Comparison of ENCODE assay signal across 12 cellular contexts in the genomic region with DNA sequence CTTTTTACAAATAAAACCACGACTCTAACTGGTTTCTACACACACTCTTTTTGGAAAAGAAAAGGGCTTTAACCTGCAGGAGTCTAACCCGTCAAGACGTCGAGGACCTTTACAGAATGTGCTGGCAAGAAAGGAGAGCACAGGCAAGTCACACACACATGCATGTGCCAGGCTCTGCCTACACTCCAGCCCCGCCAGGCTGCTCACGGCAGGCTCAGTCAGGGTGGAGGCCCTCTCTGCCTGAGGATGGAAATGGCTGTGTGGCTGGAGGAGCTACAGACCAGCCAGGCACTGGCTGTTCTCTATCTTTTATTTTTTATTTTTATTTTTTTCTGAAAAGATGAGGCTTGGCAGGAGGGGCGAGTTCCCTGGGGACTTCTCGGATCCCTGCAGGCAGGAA. TPM values are rescaled to one million over a fixed set of nuclear protein-coding genes. Genes with fewer than 3 reads are reported as not detected.
A peak's percentile ranks its signal among the peaks of the same experiment; 100 is the strongest.
DNase-seq lines count a peak whose midpoint lies in the region; ATAC-seq and TF ChIP-seq lines count a peak whose summit lies in the region.
"Had no signal": no experiment of that assay in that cellular context is flagged by ENCODE, and none has a peak within 500 bp of the region (broad histone marks: within the 10 kb centered on the region; RNA-seq: fewer than 3 reads in every experiment).

No MANE protein-coding gene starts in this region.

- no peak for TF ChIP-seq CTCF in Peyer's patch (IDR thresholded peaks at IDR 0.05)
- TF ChIP-seq CTCF in fibroblast of villous mesenchyme (IDR thresholded peaks at IDR 0.05; ENCODE audit: insufficient read depth, low read depth, low read length): no peak
- TF ChIP-seq CTCF in gastroesophageal sphincter (IDR thresholded peaks at IDR 0.05): no peak

- H3K27me3 ChIP-seq in Peyer's patch: peaks cover 0 to 57% of the 10 kb centered on the region in 2 donors
- peaks cover 100% of the 10 kb centered on the region for H3K27me3 ChIP-seq in gastroesophageal sphincter

- WGBS in gastroesophageal sphincter (ENCODE audit: low coverage in 1 of 2), 2 donors: 28 to 65% methylated on average over 4 to 5 of the region's 8 CpGs

- TF ChIP-seq POLR2A in Peyer's patch (IDR thresholded peaks at IDR 0.05) (no peak), gastroesophageal sphincter (IDR thresholded peaks at IDR 0.05) (no peak)

- ATAC-seq in gastroesophageal sphincter: no peak

- no peak for TF ChIP-seq EP300 in gastroesophageal sphincter (IDR thresholded peaks at IDR 0.05)

- H3K27ac ChIP-seq in Peyer's patch (no peak overlapping the region), gastroesophageal sphincter (no peak overlapping the region)
- H3K27ac ChIP-seq: upper lobe of right lung had no signal

- H3K9me3 ChIP-seq in Peyer's patch (no peaks in the 10 kb centered on the region), gastroesophageal sphincter (no peaks in the 10 kb centered on the region)
- H3K9me3 ChIP-seq: mucosa of descending colon, upper lobe of right lung had no signal

- H3K4me3 ChIP-seq in Peyer's patch (peak overlapping the region in 3 of 4 donors; percentile 26 to 41 (median 33)), fibroblast of villous mesenchyme (ENCODE audit: low read depth, low read length) (peak overlapping the region; percentile 41), skeletal muscle cell (ENCODE audit: low read depth, low read length) (peak overlapping the region; percentile 25), gastroesophageal sphincter (peak overlapping the region in 1 of 2 donors; percentile 37)
- H3K4me3 ChIP-seq: mucosa of descending colon had no signal

- H3K4me1 ChIP-seq in Peyer's patch (peaks cover 0 to 36% (median 15%) of the 10 kb centered on the region in 4 donors), gastroesophageal sphincter (peaks cover 0 to 45% (median 28%) of the 10 kb centered on the region in 3 donors)

- H3K36me3 ChIP-seq in Peyer's patch: no peaks in the 10 kb centered on the region
- no peaks in the 10 kb centered on the region for H3K36me3 ChIP-seq in gastroesophageal sphincter
- H3K36me3 ChIP-seq: upper lobe of right lung had no signal

- DNase-seq in NCI-H1092 treated with DMSO at 0.1 percent for 48 hours (lab: John Stamatoyannopoulos, UW) (peak; percentile 25), NCI-H1092 (lab: John Stamatoyannopoulos, UW) (no peak), Peyer's patch (no peak), fibroblast of villous mesenchyme (ENCODE audit: low read depth) (no peak), skeletal muscle cell (ENCODE audit: low read depth) (no peak), NCI-H345 treated with DMSO at 0.1 percent for 48 hours (lab: John Stamatoyannopoulos, UW; ENCODE audit: unreplicated experiment) (no peak)
- no peak for DNase-seq in activated CD8-positive, alpha-beta memory T cell treated with anti-CD3 and anti-CD28 coated beads, Interleukin-2, amount 50 U/mL, for 4 hours
- DNase-seq: NCI-H524 treated with DMSO at 0.1 percent for 48 hours, upper lobe of right lung had no signal

RNA-seq across cellular contexts. Expression of a gene that starts 10.2 kb away (rescaled TPM):
- not detected for total RNA-seq in Peyer's patch
- not detected in 2 replicates for total RNA-seq in fibroblast of villous mesenchyme
- under 1 TPM in 1 of 4 donors, not detected in 3; 0.15 TPM for total RNA-seq in gastroesophageal sphincter
- total RNA-seq: A172, mucosa of descending colon, upper lobe of right lung had no signal

RNA-seq across cellular contexts. Expression of a gene that starts 57.5 kb away (rescaled TPM):
- total RNA-seq in Peyer's patch (not detected), fibroblast of villous mesenchyme (under 0.01 TPM in 1 of 2 replicates, not detected in the other), gastroesophageal sphincter (1 to 10 TPM in 3 of 4 donors, not detected in 1; 1.2 to 1.7 (median 1.5) TPM)
- total RNA-seq: A172, upper lobe of right lung had no signal
